8 cellular contexts compared by ENCODE assay signal in the genomic region with DNA sequence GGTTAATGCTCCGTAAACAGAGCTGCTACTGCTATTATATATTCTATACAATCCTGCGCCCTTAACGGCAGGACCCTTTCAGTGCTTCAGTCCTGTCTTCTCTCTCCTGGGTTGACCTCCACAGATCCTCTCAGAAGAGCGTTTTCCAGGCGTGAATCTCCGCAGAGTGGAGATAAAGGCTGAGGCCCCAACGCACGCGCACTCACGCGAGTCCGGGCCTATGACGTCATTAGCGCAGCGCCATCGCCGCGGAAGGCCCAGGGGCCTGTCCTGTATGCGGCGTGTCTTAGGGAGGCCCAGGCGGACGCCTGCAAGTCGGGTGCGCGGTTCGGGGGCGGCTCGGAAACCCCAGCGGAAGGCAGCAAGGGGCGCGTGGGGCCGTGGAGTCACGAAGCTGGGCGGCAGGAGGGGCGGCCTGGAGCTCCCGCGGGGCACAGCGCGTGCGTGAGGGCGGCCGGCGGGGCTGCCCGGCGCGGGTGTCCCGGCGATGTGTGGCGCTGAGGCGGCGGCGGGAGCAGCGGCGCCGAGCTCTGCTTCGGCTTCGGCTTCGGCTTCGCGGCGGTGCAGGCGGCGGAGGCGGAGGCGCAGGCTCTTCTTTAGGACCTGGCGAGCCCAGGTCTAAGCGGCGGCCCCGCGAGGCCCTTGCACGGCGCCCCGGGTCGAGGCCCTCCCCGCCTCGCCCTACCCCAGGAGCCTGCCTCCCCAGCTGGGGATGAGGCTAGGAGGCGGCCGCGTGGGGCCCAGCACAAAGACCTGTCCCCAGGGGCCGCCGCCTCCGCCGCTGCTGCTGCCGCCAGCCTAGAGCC. TPM values are rescaled to one million over a fixed set of nuclear protein-coding genes. Genes with fewer than 3 reads are reported as not detected.
DNase-seq lines count a peak whose midpoint lies in the region; ATAC-seq and TF ChIP-seq lines count a peak whose summit lies in the region.

A gene with protein sequence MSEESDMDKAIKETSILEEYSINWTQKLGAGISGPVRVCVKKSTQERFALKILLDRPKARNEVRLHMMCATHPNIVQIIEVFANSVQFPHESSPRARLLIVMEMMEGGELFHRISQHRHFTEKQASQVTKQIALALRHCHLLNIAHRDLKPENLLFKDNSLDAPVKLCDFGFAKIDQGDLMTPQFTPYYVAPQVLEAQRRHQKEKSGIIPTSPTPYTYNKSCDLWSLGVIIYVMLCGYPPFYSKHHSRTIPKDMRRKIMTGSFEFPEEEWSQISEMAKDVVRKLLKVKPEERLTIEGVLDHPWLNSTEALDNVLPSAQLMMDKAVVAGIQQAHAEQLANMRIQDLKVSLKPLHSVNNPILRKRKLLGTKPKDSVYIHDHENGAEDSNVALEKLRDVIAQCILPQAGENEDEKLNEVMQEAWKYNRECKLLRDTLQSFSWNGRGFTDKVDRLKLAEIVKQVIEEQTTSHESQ (plus strand): TSS at position 479 of the 806 bp plus-strand sequence. CDS start 506 bp downstream, outside the sequence.

- TF ChIP-seq CTCF in astrocyte of the cerebellum (IDR thresholded peaks at IDR 0.05; ENCODE audit: low read depth, low read length, missing control alignments): no peak
- TF ChIP-seq CTCF in hepatocyte (IDR thresholded peaks at IDR 0.05; ENCODE audit: poor library complexity): no peak

- ATAC-seq in GM18511 (IDR thresholded peaks at IDR 0.05; ENCODE audit: unreplicated experiment) (peak; percentile 91), HG03025 (IDR thresholded peaks at IDR 0.05; ENCODE audit: low FRiP score, unreplicated experiment) (peak; percentile 78), aorta (ENCODE audit: low FRiP score) (peak; percentile 98)

- peak within 1 kb of the TSS; percentile 92 for H3K4me2 ChIP-seq in hepatocyte

- intact Hi-C loops in aorta (cut with DNase I): loop anchor here in 1 of 2 donors (5.0 kb wide), 1 partner anchor 75 kb away; the partner anchor contains the start of gene ALDH2

- H3K27ac ChIP-seq in hepatocyte (peak within 1 kb of the TSS; percentile 99), aorta (ENCODE audit: low read depth in 1 of 2, low read length in 2 of 2) (peak within 1 kb of the TSS; percentile 46 to 79)

- H3K27me3 ChIP-seq in hepatocyte: no peaks in the 10 kb centered on the region
- no peaks in the 10 kb centered on the region for H3K27me3 ChIP-seq in aorta (ENCODE audit: control insufficient read depth in 1 of 2, insufficient read depth in 2 of 2, low read length in 1 of 2)

- H4K20me1 ChIP-seq in hepatocyte (ENCODE audit: insufficient read depth, poor library complexity, severe bottlenecking): peaks cover 5% of the 10 kb centered on the region

- H3K4me3 ChIP-seq in astrocyte of the cerebellum (ENCODE audit: low read depth, low read length) (peak within 1 kb of the TSS; percentile 72), hepatocyte (peak within 1 kb of the TSS; percentile 59), aorta (ENCODE audit: low read length in 2 of 2) (peak within 1 kb of the TSS; percentile 85 to 92)

- H3K79me2 ChIP-seq in hepatocyte: peaks cover 69% of the 10 kb centered on the region

- DNase-seq in NCI-H2081 (lab: John Stamatoyannopoulos, UW) (peak; percentile 93 to 95), T-helper 9 cell (peak; percentile 96), astrocyte of the cerebellum (ENCODE audit: low read depth) (peak; percentile 86), hepatocyte (ENCODE audit: low spot score) (peak; percentile 96), renal cortical epithelial cell (ENCODE audit: low read depth) (peak; percentile 77), aorta (peak; percentile 96 to 98)

- under 1% methylated on average over 54 of the region's 84 CpGs for WGBS in hepatocyte (ENCODE audit: low lambda C conversion rate, missing lambda C conversion rate)
- WGBS in aorta, 2 donors: 0% methylated on average over 40 to 84 of the region's 84 CpGs

- H3K36me3 ChIP-seq in hepatocyte (replicated peaks; ENCODE audit: insufficient read depth, low read depth) (no peaks in the 10 kb centered on the region), aorta (ENCODE audit: control insufficient read depth in 1 of 2, insufficient read depth in 2 of 2, low read length in 1 of 2) (no peaks in the 10 kb centered on the region)

- peak within 1 kb of the TSS; percentile 90 for H2AFZ ChIP-seq in hepatocyte

- H3K4me1 ChIP-seq in hepatocyte (ENCODE audit: insufficient read depth): peaks cover 21% of the 10 kb centered on the region
- no peaks in the 10 kb centered on the region for H3K4me1 ChIP-seq in aorta (ENCODE audit: control insufficient read depth in 1 of 2, insufficient read depth in 2 of 2, low read length in 2 of 2)

- H3K9me3 ChIP-seq in hepatocyte (ENCODE audit: low read depth) (no peaks in the 10 kb centered on the region), aorta (ENCODE audit: control insufficient read depth, low read length) (no peaks in the 10 kb centered on the region)

- no peaks in the 10 kb centered on the region for H3K9me2 ChIP-seq in hepatocyte (replicated peaks; ENCODE audit: insufficient read depth)

- in situ Hi-C loops in astrocyte of the cerebellum (cut with HindIII; ENCODE audit: low sequenced_read_pairs): no loop called here

RNA-seq across cellular contexts. Expression of the gene that starts here (rescaled TPM):
- 49.1 and 59.9 TPM in 2 replicates for total RNA-seq in hepatocyte
- polyA plus RNA-seq in hepatocyte: 35.0 and 45.1 TPM in 2 replicates
- total RNA-seq in renal cortical epithelial cell: 42.5 and 46.4 TPM in 2 replicates
- 10 to 100 TPM; 36.4 to 44.4 TPM for total RNA-seq in aorta
- 10 to 100 TPM; 21.3 to 25.4 TPM for polyA plus RNA-seq in aorta

Comparison
In these comparisons a context has a peak if more than half of its experiments do, and no peak if none do; other contexts are left out.
1. Peak in every context shown above with its lines: DNase-seq, ATAC-seq, H3K4me3 ChIP-seq and H3K27ac ChIP-seq.